In the genomic region with DNA sequence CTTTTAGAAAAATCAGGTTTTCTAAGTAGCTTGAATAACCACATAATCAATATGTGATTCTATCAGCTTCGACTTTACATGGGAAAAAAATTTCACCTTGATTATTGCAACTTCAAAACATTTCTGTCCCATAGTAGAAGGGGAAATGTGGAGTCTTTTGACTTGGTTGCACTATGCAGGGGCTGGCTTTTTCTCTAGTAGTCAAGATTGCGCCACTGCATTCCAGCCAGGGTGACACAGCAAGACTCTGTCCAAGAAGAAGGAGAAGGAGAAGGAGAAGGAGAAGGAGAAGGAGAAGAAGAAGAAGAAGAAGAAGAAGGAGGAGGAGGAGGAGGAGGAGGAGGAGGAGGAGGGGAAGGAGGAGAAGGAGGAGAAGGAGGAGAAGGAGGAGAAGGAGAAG, we compare ENCODE assay signal across 19 cellular contexts.
DNase-seq lines count a peak whose midpoint lies in the region; ATAC-seq and TF ChIP-seq lines count a peak whose summit lies in the region.
"Had no signal": no experiment of that assay in that cellular context is flagged by ENCODE, and none has a peak within 500 bp of the region (broad histone marks: within the 10 kb centered on the region; RNA-seq: fewer than 3 reads in every experiment).

No MANE protein-coding gene starts in this region.

- H3K27me3 ChIP-seq in lower lobe of right lung (ENCODE audit: low read depth) = no peaks in the 10 kb centered on the region
- H3K27me3 ChIP-seq: ascending aorta had no signal

- intact Hi-C loops in lower lobe of right lung (cut with DNase I) = no loop called here

- no peaks in the 10 kb centered on the region for H3K9me3 ChIP-seq in lower lobe of right lung
- H3K9me3 ChIP-seq: ascending aorta, psoas muscle had no signal

- H3K4me3 ChIP-seq in AG10803 (ENCODE audit: low read length) (no peak overlapping the region), cardiac fibroblast (replicated peaks in 1 of 2; ENCODE audit: low read depth in 2 of 2, low read length in 2 of 2) (no peak overlapping the region), lower lobe of right lung (no peak overlapping the region)
- H3K4me3 ChIP-seq: ascending aorta, psoas muscle had no signal

- no peaks in the 10 kb centered on the region for H3K36me3 ChIP-seq in lower lobe of right lung
- H3K36me3 ChIP-seq: ascending aorta had no signal

- H3K4me1 ChIP-seq in lower lobe of right lung = peaks cover 36% of the 10 kb centered on the region

- ATAC-seq in lower lobe of right lung (peak; percentile 54 to 84), HG02870 (IDR thresholded peaks at IDR 0.05; ENCODE audit: unreplicated experiment) (no peak), GM19455 (IDR thresholded peaks at IDR 0.05; ENCODE audit: unreplicated experiment) (no peak)
- ATAC-seq: T-helper 17 cell had no signal

- H3K27ac ChIP-seq in lower lobe of right lung = no peak overlapping the region
- H3K27ac ChIP-seq: ascending aorta, psoas muscle had no signal

- peak; percentile 75 for DNase-seq in AG10803 (ENCODE audit: low read depth)
- DNase-seq in HCEC 1CT = peak; percentile 40
- peak; percentile 69 to 78 for DNase-seq in cardiac fibroblast (ENCODE audit: low read depth in 2 of 2)
- no peak for DNase-seq in lower lobe of right lung
- no peak for DNase-seq in NCI-H1092 treated with DMSO at 0.1 percent for 48 hours (lab: John Stamatoyannopoulos, UW)
- DNase-seq in iPS-NIHi7 (ENCODE audit: extremely low spot score) = no peak
- DNase-seq: activated CD4-positive, alpha-beta T cell treated with anti-CD3 and anti-CD28 coated beads for 4 hours; activated T-cell treated with anti-CD3 and anti-CD28 coated beads, Interleukin-2, amount 50 U/mL, for 24 hours; effector CD4-positive, alpha-beta T cell; kidney; NCI-H1105 treated with DMSO at 0.1 percent for 48 hours; NCI-H526; RPMI8226; stimulated activated CD4-positive, alpha-beta T cell treated with anti-CD3 and anti-CD28 coated beads, Interleukin-1b, Interleukin-23, amount 100 ng/mL, for 48 hours; T-helper 17 cell had no signal

- no peak for TF ChIP-seq CTCF in AG10803 (conservative IDR thresholded peaks at IDR 0.05; ENCODE audit: low read length)
- no peak for TF ChIP-seq CTCF in cardiac fibroblast (IDR thresholded peaks at IDR 0.05; ENCODE audit: low read depth, low read length)
- no peak for TF ChIP-seq CTCF in lower lobe of right lung (IDR thresholded peaks at IDR 0.05)

Comparison
In these comparisons a context has a peak if more than half of its experiments do, and no peak if none do; other contexts are left out.
1. DNase-seq: peak in AG10803 (single experiment), HCEC 1CT (single experiment) and cardiac fibroblast (2 of 2); none in lower lobe of right lung (single experiment), NCI-H1092 treated with DMSO at 0.1 percent for 48 hours (single experiment) and iPS-NIHi7 (single experiment).
2. ATAC-seq: peak in lower lobe of right lung (2 of 2); none in HG02870 (single experiment) and GM19455 (single experiment).